22 cellular contexts compared by ENCODE assay signal in genomic region chr4:16337936-16338335, GRCh38.
A peak's percentile ranks its signal among the peaks of the same experiment; 100 is the strongest.
DNase-seq lines count a peak whose midpoint lies in the region; ATAC-seq and TF ChIP-seq lines count a peak whose summit lies in the region.
"Had no signal": no experiment of that assay in that cellular context is flagged by ENCODE, and none has a peak within 500 bp of the region (broad histone marks: within the 10 kb centered on the region; RNA-seq: fewer than 3 reads in every experiment).

No MANE protein-coding gene starts in this region.

- CTCF ChIA-PET in IMR-90 (lab: Yijun Ruan, JAX) = no interaction called here

- H2AFZ ChIP-seq in IMR-90 (replicated peaks; ENCODE audit: low read length, poor library complexity) = no peak overlapping the region

- no peak for TF ChIP-seq POLR2A in IMR-90 (IDR thresholded peaks at IDR 0.05; ENCODE audit: low read depth, low read length)

- no peak overlapping the region for H3K4me3 ChIP-seq in IMR-90 (ENCODE audit: insufficient read depth, low read depth, low read length)
- no peak overlapping the region for H3K4me3 ChIP-seq in fibroblast of pulmonary artery (replicated peaks; ENCODE audit: low read depth, low read length)
- H3K4me3 ChIP-seq: sigmoid colon, transverse colon had no signal

- BruUV-seq in IMR-90 (replicated peaks; lab: Mats Ljungman, UMichigan) = no TSS peak

- no peak overlapping the region for H3K23ac ChIP-seq in IMR-90 (ENCODE audit: low read depth, low read length)

- H3K9me3 ChIP-seq in IMR-90 (ENCODE audit: control insufficient read depth, insufficient read depth, low read length) = no peaks in the 10 kb centered on the region
- H3K9me3 ChIP-seq: sigmoid colon, transverse colon had no signal

- H4K91ac ChIP-seq in IMR-90 (ENCODE audit: insufficient read depth, low read depth, low read length) = no peak overlapping the region

- H3K9me3 Mint-ChIP-seq in activated T-helper 17 cell treated with anti-CD3 and anti-CD28 coated beads, Interleukin-2, amount 50 U/mL, for 72 hours = no peaks in the 10 kb centered on the region
- H3K9me3 Mint-ChIP-seq in immature natural killer cell = peaks cover 0 to 2% (median 0%) of the 10 kb centered on the region in 6 donors
- H3K9me3 Mint-ChIP-seq: activated T-helper 1 cell treated with anti-CD3 and anti-CD28 coated beads, Interleukin-12 subunit alpha, Interleukin-12 subunit beta, Interleukin-2, Interleukin-4 antibody, amounts not matched to agents 30 ng/mL and 10 ng/mL and 1 ng/mL, durations not matched to agents 14 hours and 24 hours and 36 hours; H9; naive B cell had no signal

- TF ChIP-seq CTCF in IMR-90 (conservative IDR thresholded peaks at IDR 0.05; ENCODE audit: low read depth, low read length) (no peak), fibroblast of pulmonary artery (IDR thresholded peaks at IDR 0.05; ENCODE audit: low read length, missing control alignments) (no peak)

- H3K4me1 ChIP-seq in IMR-90 (ENCODE audit: control insufficient read depth, insufficient read depth, low read length) = no peaks in the 10 kb centered on the region
- H3K4me1 ChIP-seq: sigmoid colon, transverse colon had no signal

- no peak overlapping the region for H3K9ac ChIP-seq in IMR-90 (ENCODE audit: low read depth, low read length)

- H3K18ac ChIP-seq in IMR-90 (ENCODE audit: low read depth, low read length) = no peak overlapping the region

- TF ChIP-seq RAD21 in IMR-90 (IDR thresholded peaks at IDR 0.05; ENCODE audit: low read length) = no peak

- no peak overlapping the region for H3K27ac ChIP-seq in IMR-90 (ENCODE audit: insufficient read depth, low read length)
- H3K27ac ChIP-seq: sigmoid colon, transverse colon had no signal

- no peak overlapping the region for H2BK20ac ChIP-seq in IMR-90 (ENCODE audit: low read depth, low read length)

- DNase-seq in IMR-90 = no peak
- DNase-seq in fibroblast of pulmonary artery (ENCODE audit: low read depth) = peak; percentile 31
- DNase-seq in stromal cell of bone marrow (ENCODE audit: low read depth) = peak; percentile 1
- no peak for DNase-seq in immature natural killer cell
- DNase-seq in cerebellar cortex (ENCODE audit: low spot score) = no peak
- DNase-seq in NCI-H526 (lab: John Stamatoyannopoulos, UW) = no peak
- DNase-seq: activated CD4-positive, CD25-positive, alpha-beta regulatory T cell treated with anti-CD3 and anti-CD28 coated beads, Interleukin-2, amount 50 U/mL, for 72 hours; Calu3; central memory CD4-positive, alpha-beta T cell; H9; kidney; naive B cell; NCI-H1694; NCI-H2227 treated with DMSO at 0.1 percent for 48 hours; sigmoid colon; stimulated activated naive CD4-positive, alpha-beta T cell treated with Interleukin-2 at 50 U/mL for 16 hours; transverse colon had no signal

- no peak overlapping the region for H3K27ac Mint-ChIP-seq in activated T-helper 17 cell treated with anti-CD3 and anti-CD28 coated beads, Interleukin-2, amount 50 U/mL, for 72 hours
- no peak overlapping the region for H3K27ac Mint-ChIP-seq in immature natural killer cell
- H3K27ac Mint-ChIP-seq: activated T-helper 1 cell treated with anti-CD3 and anti-CD28 coated beads, Interleukin-12 subunit alpha, Interleukin-12 subunit beta, Interleukin-2, Interleukin-4 antibody, amounts not matched to agents 30 ng/mL and 10 ng/mL and 1 ng/mL, durations not matched to agents 14 hours and 24 hours and 36 hours; memory B cell; naive B cell had no signal

- H3K27me3 ChIP-seq in IMR-90 (ENCODE audit: control insufficient read depth, insufficient read depth, low read length) = peaks cover 2% of the 10 kb centered on the region
- H3K27me3 ChIP-seq: sigmoid colon, transverse colon had no signal

- H4K5ac ChIP-seq in IMR-90 (ENCODE audit: low read depth, low read length) = no peak overlapping the region

- H3K27me3 Mint-ChIP-seq in activated T-helper 17 cell treated with anti-CD3 and anti-CD28 coated beads, Interleukin-2, amount 50 U/mL, for 72 hours = peaks cover 8% of the 10 kb centered on the region
- H3K27me3 Mint-ChIP-seq in immature natural killer cell (ENCODE audit: low read depth in 3 of 3) = peaks cover under 1 to 5% (median 4%) of the 10 kb centered on the region in 3 donors
- H3K27me3 Mint-ChIP-seq: memory B cell had no signal

- no peaks in the 10 kb centered on the region for H4K20me1 ChIP-seq in IMR-90 (ENCODE audit: insufficient read depth, low read length)

- dilution Hi-C loops in IMR-90 (cut with HindIII; ENCODE audit: low sequenced_read_pairs, unreplicated experiment) = no loop called here

- no peak overlapping the region for H3K56ac ChIP-seq in IMR-90 (ENCODE audit: extremely low read depth, insufficient read depth, low read length)

- H3K36me3 Mint-ChIP-seq in activated T-helper 17 cell treated with anti-CD3 and anti-CD28 coated beads, Interleukin-2, amount 50 U/mL, for 72 hours (ENCODE audit: low read depth) = no peaks in the 10 kb centered on the region
- no peaks in the 10 kb centered on the region for H3K36me3 Mint-ChIP-seq in immature natural killer cell
- H3K36me3 Mint-ChIP-seq: memory B cell, naive B cell had no signal

- no peaks in the 10 kb centered on the region for H3K4me1 Mint-ChIP-seq in activated T-helper 17 cell treated with anti-CD3 and anti-CD28 coated beads, Interleukin-2, amount 50 U/mL, for 72 hours
- H3K4me1 Mint-ChIP-seq in immature natural killer cell = no peaks in the 10 kb centered on the region
- H3K4me1 Mint-ChIP-seq: H9, memory B cell, naive B cell had no signal

- in situ Hi-C loops in IMR-90 (cut with MboI; ENCODE audit: low sequenced_read_pairs) = no loop called here

- H3K4ac ChIP-seq in IMR-90 (ENCODE audit: low read depth, low read length) = no peak overlapping the region

- H3K4me2 ChIP-seq in IMR-90 (ENCODE audit: low read depth, low read length) = no peak overlapping the region

- H2AK9ac ChIP-seq in IMR-90 (replicated peaks; ENCODE audit: low read depth, low read length, poor library complexity) = no peak overlapping the region

- H3K79me1 ChIP-seq in IMR-90 (ENCODE audit: low read depth in 1 of 2, low read length in 2 of 2) = no peaks in the 10 kb centered on the region

- intact Hi-C loops in IMR-90 (cut with micrococcal nuclease) = no loop called here

- no peaks in the 10 kb centered on the region for H3K9me1 ChIP-seq in IMR-90 (ENCODE audit: insufficient read depth, low read length)

- H2BK15ac ChIP-seq in IMR-90 (ENCODE audit: low read depth, low read length) = no peak overlapping the region

- no peak overlapping the region for H3K4me3 Mint-ChIP-seq in activated T-helper 17 cell treated with anti-CD3 and anti-CD28 coated beads, Interleukin-2, amount 50 U/mL, for 72 hours
- no peak overlapping the region for H3K4me3 Mint-ChIP-seq in immature natural killer cell
- H3K4me3 Mint-ChIP-seq: activated T-helper 1 cell treated with anti-CD3 and anti-CD28 coated beads, Interleukin-12 subunit alpha, Interleukin-12 subunit beta, Interleukin-2, Interleukin-4 antibody, amounts not matched to agents 30 ng/mL and 10 ng/mL and 1 ng/mL, durations not matched to agents 14 hours and 24 hours and 36 hours; H9; memory B cell; naive B cell had no signal

- no peak for ATAC-seq in IMR-90 (ENCODE audit: low read depth)
- ATAC-seq in activated T-helper 17 cell treated with anti-CD3 and anti-CD28 coated beads, Interleukin-2, amount 50 U/mL, for 72 hours (replicated peaks) = peak; percentile 29
- ATAC-seq: Panc1, SK-N-SH treated with all-trans-retinoic acid at 6 μM for 48 hours had no signal

- POLR2A ChIA-PET in IMR-90 (lab: Charles Lee; ENCODE audit: unreplicated experiment) = no interaction called here

- no peak overlapping the region for H2BK5ac ChIP-seq in IMR-90 (ENCODE audit: low read depth, low read length, poor library complexity, severe bottlenecking)

- no peak overlapping the region for H3K14ac ChIP-seq in IMR-90 (replicated peaks; ENCODE audit: low read depth, low read length)

- no peak overlapping the region for H4K8ac ChIP-seq in IMR-90 (ENCODE audit: low read depth in 2 of 2, low read length in 2 of 2)

- H3K36me3 ChIP-seq in IMR-90 (ENCODE audit: control insufficient read depth, insufficient read depth, low read length) = no peaks in the 10 kb centered on the region
- H3K36me3 ChIP-seq: sigmoid colon, transverse colon had no signal

- no peak overlapping the region for H2BK120ac ChIP-seq in IMR-90 (ENCODE audit: low read depth, low read length)

- WGBS in IMR-90 (ENCODE audit: extremely low coverage in 2 of 2, insufficient read length in 1 of 2), 2 experiments = no CpG with 5 or more reads among the region's 2 CpGs

- H2AK5ac ChIP-seq in IMR-90 (ENCODE audit: low read depth, low read length) = no peak overlapping the region

TF ChIP-seq in IMR-90, 13 proteins besides CTCF, POLR2A, EP300 and RAD21:
- TF ChIP-seq MAZ (IDR thresholded peaks at IDR 0.05; ENCODE audit: borderline replicate concordance, low read depth, low read length) = no peak
- TF ChIP-seq NFE2L2 (IDR thresholded peaks at IDR 0.05; ENCODE audit: low read depth, low read length) = peak; percentile 48; the same call in 1 of the 2 replicates
- TF ChIP-seq RFX5 (IDR thresholded peaks at IDR 0.05; ENCODE audit: low read depth, low read length) = no peak

Comparison
In these comparisons a context has a peak if more than half of its experiments do, and no peak if none do; other contexts are left out.
1. DNase-seq: peak in fibroblast of pulmonary artery (single experiment) and stromal cell of bone marrow (single experiment); none in IMR-90 (single experiment), immature natural killer cell (0 of 3), cerebellar cortex (single experiment) and NCI-H526 (0 of 2).